Comparison of ENCODE assay signal across 9 cellular contexts in genomic region chr14:89701079-89702043, GRCh38.
DNase-seq lines count a peak whose midpoint lies in the region; ATAC-seq, FAIRE-seq and TF ChIP-seq lines count a peak whose summit lies in the region.
"Had no signal": no experiment of that assay in that cellular context is flagged by ENCODE, and none has a peak within 500 bp of the region (broad histone marks: within the 10 kb centered on the region; RNA-seq: fewer than 3 reads in every experiment).

No MANE protein-coding gene starts in this region.

- intact Hi-C loops in CD4-positive, alpha-beta T cell (cut with DNase I, micrococcal nuclease), result loop anchor here (1.0 to 5.0 kb wide), 4 partner anchors 19 to 284 kb away; partner anchors contain the start of gene FOXN3 (in 1 of the 2)

- H3K9ac ChIP-seq in HUES64 (ENCODE audit: low read depth, low read length) (peak overlapping the region; percentile 55), neural cell (ENCODE audit: low read length) (peak overlapping the region; percentile 49)

- FAIRE-seq in RCC 7860 (lab: Jason Lieb, UNC), result no peak
- FAIRE-seq: TTC549 had no signal

- no peaks in the 10 kb centered on the region for H3K27me3 Mint-ChIP-seq in CD4-positive, alpha-beta T cell
- no peaks in the 10 kb centered on the region for H3K27me3 Mint-ChIP-seq in stimulated activated naive CD8-positive, alpha-beta T cell treated with anti-CD3 and anti-CD28 coated beads, Interleukin-15, Interleukin-2, amounts not matched to agents 100 ng/mL and 50 ng/mL, for 24 hours

- peak overlapping the region; percentile 35 for H3K4me2 ChIP-seq in neural cell (ENCODE audit: low read length)

- peak; percentile 70 to 86 (median 78) for DNase-seq in CD4-positive, alpha-beta T cell
- DNase-seq in RCC 7860 (ENCODE audit: low spot score) (peak; percentile 7), fibroblast of villous mesenchyme (ENCODE audit: low read depth) (peak; percentile 72)
- DNase-seq in activated T-helper 9 cell treated with anti-CD3 and anti-CD28 coated beads, Interleukin-2, amount 50 U/mL, for 16 hours (ENCODE audit: low read depth), result peak; percentile 77

- TF ChIP-seq EP300 in neural cell (conservative IDR thresholded peaks at IDR 0.05; ENCODE audit: poor library complexity, severe bottlenecking), result no peak

- ATAC-seq in CD4-positive, alpha-beta T cell (ENCODE audit: poor library complexity), result peak; percentile 86
- ATAC-seq in GM21381 (IDR thresholded peaks at IDR 0.05; ENCODE audit: unreplicated experiment), result peak; percentile 82

- no peaks in the 10 kb centered on the region for H3K9me2 ChIP-seq in neural cell (ENCODE audit: insufficient read depth, low read length)

- no peaks in the 10 kb centered on the region for H3K9me3 ChIP-seq in CD4-positive, alpha-beta T cell (ENCODE audit: control insufficient read depth, low read length)
- H3K9me3 ChIP-seq in HUES64 (ENCODE audit: insufficient read depth, low read depth, low read length) (0 out of 2 replicates have a peak, but pooled peaks cover 7% of the 10 kb centered on the region), neural cell (ENCODE audit: low read length) (no peaks in the 10 kb centered on the region)

- H3K36me3 ChIP-seq in HUES64 (ENCODE audit: insufficient read depth, low read length), result no peaks in the 10 kb centered on the region
- no peaks in the 10 kb centered on the region for H3K36me3 ChIP-seq in neural cell (ENCODE audit: insufficient read depth, low read length)

- no peaks in the 10 kb centered on the region for H4K20me1 ChIP-seq in neural cell (ENCODE audit: insufficient read depth)

- peak overlapping the region; percentile 64 for H3K4me3 ChIP-seq in HUES64 (ENCODE audit: low read length)
- peak overlapping the region; percentile 68 for H3K4me3 ChIP-seq in fibroblast of villous mesenchyme (ENCODE audit: low read depth, low read length)
- peak overlapping the region; percentile 68 for H3K4me3 ChIP-seq in neural cell (ENCODE audit: low read length)

- peak; percentile 16 for TF ChIP-seq RAD21 in neural cell (conservative IDR thresholded peaks at IDR 0.05)

- H3F3A ChIP-seq in neural cell (ENCODE audit: insufficient read depth, low read length, poor library complexity, severe bottlenecking), result no peaks in the 10 kb centered on the region

- H3K36me3 Mint-ChIP-seq in CD4-positive, alpha-beta T cell (ENCODE audit: low read depth), result no peaks in the 10 kb centered on the region
- H3K36me3 Mint-ChIP-seq in stimulated activated naive CD8-positive, alpha-beta T cell treated with anti-CD3 and anti-CD28 coated beads, Interleukin-15, Interleukin-2, amounts not matched to agents 100 ng/mL and 50 ng/mL, for 24 hours (ENCODE audit: low read depth), result peaks cover 6% of the 10 kb centered on the region

- H3K4me1 Mint-ChIP-seq in CD4-positive, alpha-beta T cell (ENCODE audit: low read depth), result peaks cover 49% of the 10 kb centered on the region
- H3K4me1 Mint-ChIP-seq in stimulated activated naive CD8-positive, alpha-beta T cell treated with anti-CD3 and anti-CD28 coated beads, Interleukin-15, Interleukin-2, amounts not matched to agents 100 ng/mL and 50 ng/mL, for 24 hours (ENCODE audit: low read depth), result peaks cover 57% of the 10 kb centered on the region

- H3K4me3 Mint-ChIP-seq in CD4-positive, alpha-beta T cell, result peak overlapping the region; percentile 87
- peak overlapping the region; percentile 78 for H3K4me3 Mint-ChIP-seq in stimulated activated naive CD8-positive, alpha-beta T cell treated with anti-CD3 and anti-CD28 coated beads, Interleukin-15, Interleukin-2, amounts not matched to agents 100 ng/mL and 50 ng/mL, for 24 hours

- WGBS in HUES64, result 6% methylated on average over 85 of the region's 85 CpGs

- POLR2A ChIA-PET in CD4-positive, alpha-beta T cell (lab: Charles Lee), result interaction anchor here (1.4 to 5.4 kb wide), 3 partner anchors 12 to 20 kb away, joined by 4 to 35 read pairs (median 6); no protein-coding TSS in a partner anchor

- TF ChIP-seq CTCF in CD4-positive, alpha-beta T cell (IDR thresholded peaks at IDR 0.05), result no peak
- TF ChIP-seq CTCF in fibroblast of villous mesenchyme (IDR thresholded peaks at IDR 0.05; ENCODE audit: insufficient read depth, low read depth, low read length) (no peak), neural cell (IDR thresholded peaks at IDR 0.05; ENCODE audit: poor library complexity, severe bottlenecking) (no peak)

- H2AFZ ChIP-seq in neural cell (ENCODE audit: low read depth, low read length), result peak overlapping the region; percentile 73

- CTCF ChIA-PET in CD4-positive, alpha-beta T cell (lab: Charles Lee), result interaction anchor here (0.9 to 4.6 kb wide), 4 partner anchors 20 to 84 kb away, joined by 3 to 18 read pairs (median 4); no protein-coding TSS in a partner anchor

- no peaks in the 10 kb centered on the region for H3K27me3 ChIP-seq in CD4-positive, alpha-beta T cell (ENCODE audit: control insufficient read depth, insufficient read depth, low read length)
- H3K27me3 ChIP-seq in HUES64 (ENCODE audit: insufficient read depth, low read length), result peaks cover 22% of the 10 kb centered on the region
- no peaks in the 10 kb centered on the region for H3K27me3 ChIP-seq in neural cell (ENCODE audit: insufficient read depth, low read depth, low read length)

- no peaks in the 10 kb centered on the region for H3K79me2 ChIP-seq in neural cell (replicated peaks; ENCODE audit: insufficient read depth, low read length)

- H3K27ac Mint-ChIP-seq in CD4-positive, alpha-beta T cell, result peak overlapping the region; percentile 82
- H3K27ac Mint-ChIP-seq in stimulated activated naive CD8-positive, alpha-beta T cell treated with anti-CD3 and anti-CD28 coated beads, Interleukin-15, Interleukin-2, amounts not matched to agents 100 ng/mL and 50 ng/mL, for 24 hours, result peak overlapping the region; percentile 92

- H3K4me1 ChIP-seq in HUES64 (ENCODE audit: insufficient read depth, low read length), result peaks cover 16% of the 10 kb centered on the region

- H3K9me3 Mint-ChIP-seq in CD4-positive, alpha-beta T cell, result peaks cover 4% of the 10 kb centered on the region
- peaks cover 19% of the 10 kb centered on the region for H3K9me3 Mint-ChIP-seq in stimulated activated naive CD8-positive, alpha-beta T cell treated with anti-CD3 and anti-CD28 coated beads, Interleukin-15, Interleukin-2, amounts not matched to agents 100 ng/mL and 50 ng/mL, for 24 hours

- peak overlapping the region; percentile 58 for H3K27ac ChIP-seq in CD4-positive, alpha-beta T cell (ENCODE audit: low read depth, low read length)
- H3K27ac ChIP-seq in HUES64 (ENCODE audit: low read depth, low read length), result no peak overlapping the region
- H3K27ac ChIP-seq in neural cell (ENCODE audit: low read length), result no peak overlapping the region

TF ChIP-seq in neural cell, 6 proteins besides CTCF, POLR2A, EP300 and RAD21:
- TF ChIP-seq MXI1 (conservative IDR thresholded peaks at IDR 0.05; ENCODE audit: poor library complexity, severe bottlenecking) (no peak), REST (IDR thresholded peaks at IDR 0.05; ENCODE audit: borderline replicate concordance) (no peak), SMC3 (conservative IDR thresholded peaks at IDR 0.05; ENCODE audit: poor library complexity) (no peak), TAF1 (IDR thresholded peaks at IDR 0.05; ENCODE audit: low read depth) (no peak), EZH2 (IDR thresholded peaks at IDR 0.05; ENCODE audit: borderline replicate concordance, insufficient read depth, low read length, poor library complexity, severe bottlenecking) (no peak), POLR2AphosphoS5 (IDR thresholded peaks at IDR 0.05) (no peak)

Comparison
In these comparisons a context has a peak if more than half of its experiments do, and no peak if none do; other contexts are left out.
1. DNase-seq: peak in every context shown above with its lines; median percentile 78 in CD4-positive, alpha-beta T cell; 77 in activated T-helper 9 cell treated with anti-CD3 and anti-CD28 coated beads, Interleukin-2, amount 50 U/mL, for 16 hours; 72 in fibroblast of villous mesenchyme; 7 in RCC 7860.